In genomic region chr5:179801304-179802206, GRCh38 we compare ENCODE assay signal across 8 cellular contexts. TPM values are rescaled to one million over a fixed set of nuclear protein-coding genes. Genes with fewer than 3 reads are reported as not detected.
DNase-seq lines count a peak whose midpoint lies in the region; ATAC-seq and TF ChIP-seq lines count a peak whose summit lies in the region.

No MANE protein-coding gene starts in this region.

- WGBS in endodermal cell (ENCODE audit: insufficient coverage in 1 of 2, insufficient read length in 1 of 2), 2 experiments: 82% methylated on average over 40 to 67 of the region's 67 CpGs

- H3K4me1 ChIP-seq in Karpas-422 (ENCODE audit: low read length) (peaks cover 33% of the 10 kb centered on the region), endodermal cell (ENCODE audit: control insufficient read depth, insufficient read depth, low read length) (no peaks in the 10 kb centered on the region), neural progenitor cell (peaks cover 28% of the 10 kb centered on the region), tibial artery (peaks cover 0 to 54% (median 41%) of the 10 kb centered on the region in 4 donors)

- intact Hi-C loops in tibial artery (cut with DNase I; ENCODE audit: low total_unique reads): loop anchor here (5.0 kb wide), 1 partner anchor 56 kb away; the partner anchor contains the start of gene MRNIP

- H3K27me3 Mint-ChIP-seq in activated CD4-positive, alpha-beta memory T cell treated with anti-CD3 and anti-CD28 coated beads, Interleukin-2, amount 10 ng/mL, durations not matched to agents 7 days and 5 days: no peaks in the 10 kb centered on the region
- no peaks in the 10 kb centered on the region for H3K27me3 Mint-ChIP-seq in endodermal cell (ENCODE audit: insufficient read depth)
- H3K27me3 Mint-ChIP-seq in neural progenitor cell (ENCODE audit: insufficient read depth, low read depth): peaks cover 14% of the 10 kb centered on the region

- H3K4me1 Mint-ChIP-seq in activated CD4-positive, alpha-beta memory T cell treated with anti-CD3 and anti-CD28 coated beads, Interleukin-2, amount 10 ng/mL, durations not matched to agents 7 days and 5 days: peaks cover 30% of the 10 kb centered on the region
- H3K4me1 Mint-ChIP-seq in endodermal cell: peaks cover 16% of the 10 kb centered on the region
- peaks cover 35% of the 10 kb centered on the region for H3K4me1 Mint-ChIP-seq in neural progenitor cell

- CTCF ChIA-PET in activated CD4-positive, alpha-beta memory T cell treated with anti-CD3 and anti-CD28 coated beads, Interleukin-2, amount 10 ng/mL, durations not matched to agents 7 days and 5 days (lab: Charles Lee): interaction anchor here (0.6 to 2.2 kb wide), 28 partner anchors 8 to 324 kb away, joined by 3 to 19 read pairs (median 4); partner anchors contain the start of genes HNRNPH1, LTC4S and TBC1D9B

- H3K27me3 ChIP-seq in Karpas-422 (ENCODE audit: low read length): no peaks in the 10 kb centered on the region
- H3K27me3 ChIP-seq in endodermal cell (ENCODE audit: control insufficient read depth, insufficient read depth, low read length, poor library complexity, severe bottlenecking): no peaks in the 10 kb centered on the region
- peaks cover 5% of the 10 kb centered on the region for H3K27me3 ChIP-seq in neural progenitor cell
- no peaks in the 10 kb centered on the region for H3K27me3 ChIP-seq in tibial artery

- H4K20me1 ChIP-seq in Karpas-422 (ENCODE audit: insufficient read depth, low read depth, low read length) (peaks cover 9% of the 10 kb centered on the region; the same call in 1 of the 2 replicates), neural progenitor cell (ENCODE audit: low read depth) (peaks cover 57% of the 10 kb centered on the region)

- H3K4me2 ChIP-seq in Karpas-422 (ENCODE audit: low read depth, low read length, poor library complexity, severe bottlenecking) (no peak overlapping the region), neural progenitor cell (no peak overlapping the region)

- H3K27ac ChIP-seq in Karpas-422 (ENCODE audit: low read length): no peak overlapping the region
- no peak overlapping the region for H3K27ac ChIP-seq in endodermal cell (ENCODE audit: low read depth, low read length)
- H3K27ac ChIP-seq in neural progenitor cell: no peak overlapping the region
- H3K27ac ChIP-seq in tibial artery: no peak overlapping the region

- no peak overlapping the region for H3K4me3 Mint-ChIP-seq in activated CD4-positive, alpha-beta memory T cell treated with anti-CD3 and anti-CD28 coated beads, Interleukin-2, amount 10 ng/mL, durations not matched to agents 7 days and 5 days
- H3K4me3 Mint-ChIP-seq in endodermal cell: no peak overlapping the region
- no peak overlapping the region for H3K4me3 Mint-ChIP-seq in neural progenitor cell

- H3K36me3 Mint-ChIP-seq in activated CD4-positive, alpha-beta memory T cell treated with anti-CD3 and anti-CD28 coated beads, Interleukin-2, amount 10 ng/mL, durations not matched to agents 7 days and 5 days (ENCODE audit: low read depth): peaks cover 22% of the 10 kb centered on the region
- H3K36me3 Mint-ChIP-seq in endodermal cell (ENCODE audit: low read depth): peaks cover 27% of the 10 kb centered on the region
- H3K36me3 Mint-ChIP-seq in neural progenitor cell: peaks cover 18% of the 10 kb centered on the region

- H3K9me3 ChIP-seq in Karpas-422 (ENCODE audit: low read length): no peaks in the 10 kb centered on the region
- H3K9me3 ChIP-seq in endodermal cell (ENCODE audit: control insufficient read depth, low read length): no peaks in the 10 kb centered on the region
- H3K9me3 ChIP-seq in neural progenitor cell (ENCODE audit: low read depth): no peaks in the 10 kb centered on the region
- H3K9me3 ChIP-seq in tibial artery: no peaks in the 10 kb centered on the region

- H2AFZ ChIP-seq in Karpas-422 (ENCODE audit: low read length) (no peak overlapping the region), neural progenitor cell (replicated peaks) (no peak overlapping the region)

- DNase-seq in Karpas-422: peak; percentile 90
- peak; percentile 85 for DNase-seq in activated CD4-positive, alpha-beta memory T cell treated with anti-CD3 and anti-CD28 coated beads, Interleukin-2, amount 10 ng/mL, durations not matched to agents 7 days and 5 days
- peak; percentile 93 for DNase-seq in endodermal cell
- peak; percentile 85 for DNase-seq in neural progenitor cell (ENCODE audit: low spot score)
- DNase-seq in tibial artery: peak; percentile 65 to 87
- no peak for DNase-seq in NCI-H2196 treated with DMSO at 0.1 percent for 48 hours (lab: John Stamatoyannopoulos, UW; ENCODE audit: unreplicated experiment)
- DNase-seq in NK-92 (lab: John Stamatoyannopoulos, UW; ENCODE audit: unreplicated experiment): no peak

- ATAC-seq in GM18861 (IDR thresholded peaks at IDR 0.05; ENCODE audit: unreplicated experiment): peak; percentile 41

- TF ChIP-seq CTCF in endodermal cell (conservative IDR thresholded peaks at IDR 0.05) (peak; percentile 88), neural progenitor cell (IDR thresholded peaks at IDR 0.05) (peak; percentile 72), tibial artery (IDR thresholded peaks at IDR 0.05) (peak; percentile 53 to 71)

- H3K27ac Mint-ChIP-seq in activated CD4-positive, alpha-beta memory T cell treated with anti-CD3 and anti-CD28 coated beads, Interleukin-2, amount 10 ng/mL, durations not matched to agents 7 days and 5 days: no peak overlapping the region
- no peak overlapping the region for H3K27ac Mint-ChIP-seq in endodermal cell
- peak overlapping the region; percentile 90 for H3K27ac Mint-ChIP-seq in neural progenitor cell

- H3K79me2 ChIP-seq in Karpas-422 (ENCODE audit: low read length): peaks cover 9% of the 10 kb centered on the region
- peaks cover 31% of the 10 kb centered on the region for H3K79me2 ChIP-seq in neural progenitor cell (ENCODE audit: low read depth)

- H3K4me3 ChIP-seq in Karpas-422 (ENCODE audit: low read length): no peak overlapping the region
- no peak overlapping the region for H3K4me3 ChIP-seq in endodermal cell (ENCODE audit: low read length)
- no peak overlapping the region for H3K4me3 ChIP-seq in neural progenitor cell
- no peak overlapping the region for H3K4me3 ChIP-seq in tibial artery

- no peaks in the 10 kb centered on the region for H3K9me3 Mint-ChIP-seq in activated CD4-positive, alpha-beta memory T cell treated with anti-CD3 and anti-CD28 coated beads, Interleukin-2, amount 10 ng/mL, durations not matched to agents 7 days and 5 days
- H3K9me3 Mint-ChIP-seq in endodermal cell: no peaks in the 10 kb centered on the region
- H3K9me3 Mint-ChIP-seq in neural progenitor cell: no peaks in the 10 kb centered on the region

- H3K36me3 ChIP-seq in Karpas-422 (ENCODE audit: insufficient read depth, low read length) (no peaks in the 10 kb centered on the region), endodermal cell (ENCODE audit: control insufficient read depth, insufficient read depth, low read length) (peaks cover 47% of the 10 kb centered on the region), neural progenitor cell (no peaks in the 10 kb centered on the region), tibial artery (peaks cover 35 to 47% (median 44%) of the 10 kb centered on the region in 3 donors)

- H3K9ac ChIP-seq in Karpas-422 (ENCODE audit: low read length) (no peak overlapping the region), endodermal cell (ENCODE audit: extremely low read depth, low read length, poor library complexity, severe bottlenecking) (no peak overlapping the region), neural progenitor cell (no peak overlapping the region)

- H3F3A ChIP-seq in neural progenitor cell (ENCODE audit: low read depth): peaks cover 23% of the 10 kb centered on the region

- POLR2A ChIA-PET in activated CD4-positive, alpha-beta memory T cell treated with anti-CD3 and anti-CD28 coated beads, Interleukin-2, amount 10 ng/mL, durations not matched to agents 7 days and 5 days (lab: Charles Lee): interaction anchor here (0.8 to 1.2 kb wide), 5 partner anchors 9 to 105 kb away, joined by 3 to 6 read pairs (median 5); partner anchors contain the start of gene SQSTM1

- no peaks in the 10 kb centered on the region for H3K9me2 ChIP-seq in Karpas-422 (replicated peaks; ENCODE audit: insufficient read depth, low read length)

RNA-seq across cellular contexts. Expression of gene MGAT4B, which starts 5.1 kb away (rescaled TPM):
- 36.9 and 47.1 TPM in 2 replicates for total RNA-seq in Karpas-422 (2014; rRNA removed; shearing (Covaris generic); ENCODE audit: low replicate concordance)
- 10 to 100 TPM; 94.8 to 95.7 TPM for total RNA-seq in activated CD4-positive, alpha-beta memory T cell treated with anti-CD3 and anti-CD28 coated beads, Interleukin-2, amount 10 ng/mL, durations not matched to agents 7 days and 5 days
- total RNA-seq in endodermal cell (100 to 1,000 TPM; 165 to 177 TPM), neural progenitor cell (ENCODE audit: low replicate concordance) (32.1 and 52.9 TPM in 2 replicates)
- 75.1 TPM for polyA plus RNA-seq in endodermal cell (2013, experiment 1 of 2)
- 66.4 TPM for polyA plus RNA-seq in endodermal cell (2013, experiment 2 of 2)

RNA-seq across cellular contexts. Expression of gene LTC4S, which starts 7.8 kb away (rescaled TPM):
- 2.3 TPM in 1 of 2 replicates, not detected in the other for total RNA-seq in Karpas-422 (2014; rRNA removed; shearing (Covaris generic); ENCODE audit: low replicate concordance)
- 1 to 10 TPM; 2.1 to 3.3 TPM for total RNA-seq in activated CD4-positive, alpha-beta memory T cell treated with anti-CD3 and anti-CD28 coated beads, Interleukin-2, amount 10 ng/mL, durations not matched to agents 7 days and 5 days
- total RNA-seq in endodermal cell (1 to 10 TPM; 5.7 to 6.3 TPM), neural progenitor cell (ENCODE audit: low replicate concordance) (0.81 TPM in 1 of 2 replicates, not detected in the other)
- 1.4 TPM for polyA plus RNA-seq in endodermal cell (2013, experiment 1 of 2)
- polyA plus RNA-seq in endodermal cell (2013, experiment 2 of 2): 1.6 TPM

RNA-seq across cellular contexts. Expression of gene SQSTM1, which starts 19.1 kb away (rescaled TPM):
- 100.0 and 123 TPM in 2 replicates for total RNA-seq in Karpas-422 (2014; rRNA removed; shearing (Covaris generic); ENCODE audit: low replicate concordance)
- total RNA-seq in activated CD4-positive, alpha-beta memory T cell treated with anti-CD3 and anti-CD28 coated beads, Interleukin-2, amount 10 ng/mL, durations not matched to agents 7 days and 5 days: 100 to 1,000 TPM; 178 to 183 TPM
- total RNA-seq in endodermal cell: 100 to 1,000 TPM; 134 to 172 TPM
- 48.3 TPM for polyA plus RNA-seq in endodermal cell (2013, experiment 1 of 2)
- 43.6 TPM for polyA plus RNA-seq in endodermal cell (2013, experiment 2 of 2)
- total RNA-seq in neural progenitor cell (ENCODE audit: low replicate concordance): 27.6 and 55.0 TPM in 2 replicates

RNA-seq across cellular contexts. Expression of gene MRNIP, which starts 57.1 kb away (rescaled TPM):
- total RNA-seq in Karpas-422 (2014; rRNA removed; shearing (Covaris generic); ENCODE audit: low replicate concordance): 33.6 and 55.7 TPM in 2 replicates
- 10 to 100 TPM; 17.0 to 19.5 TPM for total RNA-seq in activated CD4-positive, alpha-beta memory T cell treated with anti-CD3 and anti-CD28 coated beads, Interleukin-2, amount 10 ng/mL, durations not matched to agents 7 days and 5 days
- total RNA-seq in endodermal cell (10 to 100 TPM; 45.8 to 55.3 TPM), neural progenitor cell (ENCODE audit: low replicate concordance) (68.5 and 73.5 TPM in 2 replicates)
- polyA plus RNA-seq in endodermal cell (2013, experiment 1 of 2): 34.7 TPM
- 32.0 TPM for polyA plus RNA-seq in endodermal cell (2013, experiment 2 of 2)

Comparison
In these comparisons a context has a peak if more than half of its experiments do, and no peak if none do; other contexts are left out.
1. DNase-seq: peak in Karpas-422 (single experiment), activated CD4-positive, alpha-beta memory T cell treated with anti-CD3 and anti-CD28 coated beads, Interleukin-2, amount 10 ng/mL, durations not matched to agents 7 days and 5 days (single experiment), endodermal cell (single experiment), neural progenitor cell (single experiment) and tibial artery (2 of 2); none in NCI-H2196 treated with DMSO at 0.1 percent for 48 hours (single experiment) and NK-92 (single experiment).
2. Peak in every context shown above with its lines, with median percentiles within 50 percentile points of each other: CTCF ChIP-seq.